Comparison of ENCODE assay signal across 16 cellular contexts in the genomic region with DNA sequence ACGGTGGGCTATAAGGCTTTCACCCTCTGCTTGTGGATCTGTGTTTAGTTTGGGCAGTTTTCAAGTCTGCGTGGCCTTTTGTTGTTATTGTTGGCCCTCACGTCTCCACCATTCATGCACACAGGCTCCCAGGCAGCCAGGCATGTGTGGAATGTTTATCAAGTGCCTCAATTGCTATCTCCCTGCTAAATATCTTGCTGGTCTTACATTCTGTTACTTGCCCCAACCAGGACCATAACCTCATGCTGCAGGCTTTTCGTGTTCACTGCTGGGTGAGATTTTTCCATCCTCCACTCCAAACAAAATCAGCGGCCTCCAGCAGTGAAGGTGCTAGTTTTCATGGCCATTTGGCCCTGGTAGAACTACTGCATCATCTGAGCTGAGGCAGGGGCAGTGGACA.
DNase-seq lines count a peak whose midpoint lies in the region; FAIRE-seq and TF ChIP-seq lines count a peak whose summit lies in the region.
"Had no signal": no experiment of that assay in that cellular context is flagged by ENCODE, and none has a peak within 500 bp of the region (broad histone marks: within the 10 kb centered on the region; RNA-seq: fewer than 3 reads in every experiment).

No MANE protein-coding gene starts in this region.

- TF ChIP-seq POLR2A in sigmoid colon (IDR thresholded peaks at IDR 0.05): no peak

- H3K4me3 ChIP-seq in astrocyte (ENCODE audit: insufficient read depth, low read depth, low read length) (no peak overlapping the region), left ventricle myocardium inferior (peak overlapping the region; percentile 30), sigmoid colon (no peak overlapping the region)
- H3K4me3 ChIP-seq: right lobe of liver, tibial artery had no signal

- H2AFZ ChIP-seq in astrocyte (ENCODE audit: low read depth, low read length): no peak overlapping the region

- intact Hi-C loops in left ventricle myocardium inferior (cut with micrococcal nuclease) (no loop called here), sigmoid colon (cut with DNase I) (no loop called here)

- H3K4me1 ChIP-seq in astrocyte (ENCODE audit: insufficient read depth, low read length) (peaks cover 14% of the 10 kb centered on the region), left ventricle myocardium inferior (peaks cover 9% of the 10 kb centered on the region), sigmoid colon (no peaks in the 10 kb centered on the region)

- 62 to 68% methylated on average over 5 of the region's 5 CpGs for WGBS in sigmoid colon, 2 donors

- H3K4me3 Mint-ChIP-seq in astrocyte (ENCODE audit: unreplicated experiment): no peak overlapping the region
- H3K4me3 Mint-ChIP-seq in neural crest cell: no peak overlapping the region
- H3K4me3 Mint-ChIP-seq: activated CD4-positive, alpha-beta T cell treated with anti-CD3 and anti-CD28 coated beads, Interleukin-2, amount 10 ng/mL, durations not matched to agents 24 days and 14 days; T-cell had no signal

- TF ChIP-seq EP300 in sigmoid colon (IDR thresholded peaks at IDR 0.05): no peak

- no peaks in the 10 kb centered on the region for H3K27me3 Mint-ChIP-seq in astrocyte (ENCODE audit: low read depth, unreplicated experiment)
- H3K27me3 Mint-ChIP-seq in neural crest cell (ENCODE audit: low read depth): no peaks in the 10 kb centered on the region
- H3K27me3 Mint-ChIP-seq: activated CD4-positive, alpha-beta T cell treated with anti-CD3 and anti-CD28 coated beads, Interleukin-2, amount 10 ng/mL, durations not matched to agents 24 days and 14 days; T-cell had no signal

- peaks cover 25% of the 10 kb centered on the region for H3K4me1 Mint-ChIP-seq in astrocyte (ENCODE audit: low read depth, unreplicated experiment)
- H3K4me1 Mint-ChIP-seq in neural crest cell: peaks cover 20% of the 10 kb centered on the region
- H3K4me1 Mint-ChIP-seq: activated CD4-positive, alpha-beta T cell treated with anti-CD3 and anti-CD28 coated beads, Interleukin-2, amount 10 ng/mL, durations not matched to agents 24 days and 14 days; T-cell had no signal

- no peaks in the 10 kb centered on the region for H3K79me2 ChIP-seq in astrocyte (ENCODE audit: insufficient read depth, low read length)

- peaks cover 2% of the 10 kb centered on the region for H3K9me3 Mint-ChIP-seq in astrocyte (ENCODE audit: unreplicated experiment)
- H3K9me3 Mint-ChIP-seq in neural crest cell: peaks cover 8% of the 10 kb centered on the region

- H3K27ac Mint-ChIP-seq in astrocyte (ENCODE audit: unreplicated experiment): peak overlapping the region; percentile 77
- peak overlapping the region; percentile 88 for H3K27ac Mint-ChIP-seq in neural crest cell (ENCODE audit: unreplicated experiment)
- H3K27ac Mint-ChIP-seq: activated CD4-positive, alpha-beta T cell treated with anti-CD3 and anti-CD28 coated beads, Interleukin-2, amount 10 ng/mL, durations not matched to agents 24 days and 14 days; T-cell had no signal

- H4K20me1 ChIP-seq in astrocyte (ENCODE audit: insufficient read depth, low read length): no peaks in the 10 kb centered on the region

- H3K27me3 ChIP-seq in astrocyte (ENCODE audit: insufficient read depth, low read length): no peaks in the 10 kb centered on the region
- no peaks in the 10 kb centered on the region for H3K27me3 ChIP-seq in left ventricle myocardium inferior (ENCODE audit: low read depth)
- H3K27me3 ChIP-seq in sigmoid colon: no peaks in the 10 kb centered on the region
- H3K27me3 ChIP-seq: right lobe of liver, tibial artery had no signal

- H3K9ac ChIP-seq in astrocyte (ENCODE audit: low read length): no peak overlapping the region

- no peak for FAIRE-seq in astrocyte (lab: Jason Lieb, UNC)

- peak overlapping the region; percentile 46 for H3K27ac ChIP-seq in astrocyte (ENCODE audit: low read depth, low read length)
- H3K27ac ChIP-seq in left ventricle myocardium inferior (replicated peaks): peak overlapping the region; percentile 94
- H3K27ac ChIP-seq in sigmoid colon: no peak overlapping the region
- H3K27ac ChIP-seq: right lobe of liver had no signal

- DNase-seq in Daoy (ENCODE audit: low read depth) (peak; percentile 78), astrocyte (ENCODE audit: low read depth) (peak; percentile 96), left ventricle myocardium inferior (peak; percentile 42), neural crest cell (ENCODE audit: low read depth, low spot score) (no peak), activated T-cell treated with anti-CD3 and anti-CD28 coated beads for 4 hours (no peak), Kasumi-1 (lab: John Stamatoyannopoulos, UW) (no peak), sigmoid colon (no peak), NCI-H446 (lab: John Stamatoyannopoulos, UW) (no peak)
- DNase-seq: activated CD4-positive, alpha-beta T cell treated with anti-CD3 and anti-CD28 coated beads, Interleukin-2, amount 10 ng/mL, durations not matched to agents 24 days and 14 days; activated naive CD4-positive, alpha-beta T cell; foreskin melanocyte; midbrain; NCI-H1417 treated with DMSO at 0.1 percent for 48 hours; right lobe of liver; T-cell; tibial artery had no signal

- TF ChIP-seq CTCF in astrocyte (IDR thresholded peaks at IDR 0.05; ENCODE audit: insufficient read depth, low read depth, low read length): no peak
- no peak for TF ChIP-seq CTCF in left ventricle myocardium inferior (IDR thresholded peaks at IDR 0.05; ENCODE audit: borderline replicate concordance)
- TF ChIP-seq CTCF in neural crest cell (conservative IDR thresholded peaks at IDR 0.05): no peak
- TF ChIP-seq CTCF in sigmoid colon (IDR thresholded peaks at IDR 0.05): no peak

- H3K4me2 ChIP-seq in astrocyte (ENCODE audit: low read length): peak overlapping the region; percentile 55

- H3K36me3 Mint-ChIP-seq in astrocyte (ENCODE audit: low read depth, unreplicated experiment) (no peaks in the 10 kb centered on the region), neural crest cell (ENCODE audit: low read depth) (peaks cover 9% of the 10 kb centered on the region)
- H3K36me3 Mint-ChIP-seq: T-cell had no signal

- H3K36me3 ChIP-seq in astrocyte (ENCODE audit: insufficient read depth, low read length) (no peaks in the 10 kb centered on the region), left ventricle myocardium inferior (no peaks in the 10 kb centered on the region), sigmoid colon (no peaks in the 10 kb centered on the region)
- H3K36me3 ChIP-seq: right lobe of liver, tibial artery had no signal

- H3K9me3 ChIP-seq in astrocyte (ENCODE audit: insufficient read depth, low read depth, low read length) (no peaks in the 10 kb centered on the region), left ventricle myocardium inferior (replicated peaks) (peaks cover 13% of the 10 kb centered on the region), sigmoid colon (peaks cover 0 to 4% (median 0%) of the 10 kb centered on the region in 4 donors)
- H3K9me3 ChIP-seq: right lobe of liver, tibial artery had no signal

Comparison
In these comparisons a context has a peak if more than half of its experiments do, and no peak if none do; other contexts are left out.
1. DNase-seq: peak in Daoy (single experiment), astrocyte (single experiment) and left ventricle myocardium inferior (single experiment); none in neural crest cell (single experiment), activated T-cell treated with anti-CD3 and anti-CD28 coated beads for 4 hours (single experiment), Kasumi-1 (0 of 2), sigmoid colon (single experiment) and NCI-H446 (0 of 2).
2. H3K27ac ChIP-seq: peak in astrocyte (single experiment) and left ventricle myocardium inferior (single experiment); none in sigmoid colon (0 of 4).